ENCODE assay signal across 18 cellular contexts in the genomic region with DNA sequence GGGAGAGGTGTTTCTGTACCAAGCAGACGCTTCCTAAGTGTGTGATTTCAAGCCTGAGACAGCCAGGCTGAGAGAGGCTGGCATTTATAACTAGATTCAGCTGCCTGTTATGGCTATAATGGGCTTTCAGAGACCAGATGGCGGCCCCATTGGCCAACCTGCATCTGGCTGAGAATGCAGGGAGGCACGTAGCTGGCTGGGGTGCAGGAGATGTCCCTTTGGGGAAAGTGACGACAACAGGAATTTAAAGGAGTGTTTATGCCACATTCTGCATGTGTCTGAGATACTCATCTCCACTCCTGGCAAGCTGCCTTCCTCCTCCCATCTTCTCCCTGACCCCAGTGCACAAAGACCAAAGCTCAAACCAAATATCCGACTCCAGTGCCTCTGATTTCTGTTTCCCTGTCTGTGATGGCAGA. TPM values are rescaled to one million over a fixed set of nuclear protein-coding genes. Genes with fewer than 3 reads are reported as not detected.
DNase-seq lines count a peak whose midpoint lies in the region; ATAC-seq lines count a peak whose summit lies in the region.
"Had no signal": no experiment of that assay in that cellular context is flagged by ENCODE, and none has a peak within 500 bp of the region (broad histone marks: within the 10 kb centered on the region; RNA-seq: fewer than 3 reads in every experiment).

No MANE protein-coding gene starts in this region.

- no peak for ATAC-seq in GM21786 (IDR thresholded peaks at IDR 0.05; ENCODE audit: unreplicated experiment)
- ATAC-seq in GM21390 (IDR thresholded peaks at IDR 0.05; ENCODE audit: unreplicated experiment) = no peak
- no peak for ATAC-seq in Right ventricle myocardium inferior
- ATAC-seq: HCT116, left lobe of liver, Panc1 had no signal

- intact Hi-C loops in Right ventricle myocardium inferior (cut with DNase I) = no loop called here

- DNase-seq in AG20443 (ENCODE audit: low spot score) (peak; percentile 28), NCI-H1436 treated with DMSO at 0.1 percent for 48 hours (lab: John Stamatoyannopoulos, UW) (peak; percentile 49), RPMI7951 (ENCODE audit: low read depth) (peak; percentile 54), left kidney (ENCODE audit: low read depth, low spot score) (peak; percentile 37), Right ventricle myocardium inferior (ENCODE audit: missing footprints) (no peak)
- no peak for DNase-seq in NK-92 treated with Interleukin-12 subunit alpha and Interleukin-12 subunit beta, amount 100 ng/mL, for 24 hours (lab: John Stamatoyannopoulos, UW)
- DNase-seq: activated CD4-positive, alpha-beta T cell treated with anti-CD3 and anti-CD28 coated beads for 1 hour; activated CD8-positive, alpha-beta memory T cell treated with anti-CD3 and anti-CD28 coated beads, Interleukin-2, amount 50 U/mL, for 48 hours; activated naive CD4-positive, alpha-beta T cell treated with anti-CD3 and anti-CD28 coated beads for 36 hours; colonic mucosa; NCI-H345; stimulated activated CD4-positive, alpha-beta T cell treated with anti-CD3 and anti-CD28 coated beads, Interleukin-15, amount 100 ng/mL, for 24 hours had no signal

RNA-seq across cellular contexts. Expression of a gene that starts 21.3 kb away (rescaled TPM):
- total RNA-seq in RPMI7951 (2014; rRNA removed; shearing (Covaris generic)) = 0.12 and 0.29 TPM in 2 replicates
- 0.35 TPM for total RNA-seq in Right ventricle myocardium inferior
- total RNA-seq: activated naive CD4-positive, alpha-beta T cell treated with anti-CD3 and anti-CD28 coated beads for 36 hours; colonic mucosa; left lobe of liver; T-helper 1 cell treated with Interleukin-12 subunit alpha and Interleukin-12 subunit beta and Interleukin-4 antibody, amounts not matched to agents 30 ng/mL and 1 ng/mL, for 36 hours had no signal

Comparison
In these comparisons a context has a peak if more than half of its experiments do, and no peak if none do; other contexts are left out.
1. DNase-seq: peak in AG20443 (single experiment), NCI-H1436 treated with DMSO at 0.1 percent for 48 hours (single experiment), RPMI7951 (single experiment) and left kidney (single experiment); none in NK-92 treated with Interleukin-12 subunit alpha and Interleukin-12 subunit beta, amount 100 ng/mL, for 24 hours (single experiment) and Right ventricle myocardium inferior (single experiment).